In the genomic region with DNA sequence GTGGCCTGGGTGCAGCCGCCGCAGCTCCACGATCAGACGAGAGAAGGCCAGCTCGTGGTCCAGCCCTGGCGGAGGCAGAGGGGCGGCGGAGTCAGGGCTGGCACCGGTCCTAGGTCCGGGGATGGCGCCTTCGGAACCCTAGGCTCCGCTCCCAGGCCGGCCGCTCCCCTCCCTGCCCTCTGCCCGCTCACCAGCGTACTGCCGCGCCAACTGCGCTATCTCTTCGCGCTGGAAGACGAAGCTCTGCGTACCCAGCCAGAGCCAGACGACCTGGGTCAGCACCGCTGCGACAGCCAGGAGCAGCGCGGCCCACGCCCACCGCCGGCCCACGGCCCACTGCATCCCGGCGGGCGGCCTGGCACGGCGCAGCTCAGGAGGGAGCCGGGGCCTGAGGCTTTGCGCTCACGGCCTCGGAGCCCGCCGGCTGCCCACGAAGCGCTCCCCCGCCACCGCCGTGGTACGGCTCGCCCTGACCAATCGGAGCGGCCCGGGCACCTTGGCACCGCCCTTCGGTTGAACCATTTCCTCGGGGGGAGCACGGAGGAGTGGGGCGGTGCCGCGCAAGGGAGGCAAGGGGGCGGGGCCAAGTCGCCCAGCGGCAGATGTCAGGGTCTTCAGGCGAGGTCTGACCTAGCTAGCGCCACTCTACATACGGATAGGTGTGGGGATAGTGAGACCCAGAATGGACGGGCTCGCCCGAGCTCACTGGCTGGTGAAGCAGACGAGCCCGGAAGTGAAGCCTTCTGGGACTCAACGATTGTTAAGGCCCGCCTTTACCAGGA, we compare ENCODE assay signal across 8 cellular contexts. TPM values are rescaled to one million over a fixed set of nuclear protein-coding genes. Genes with fewer than 3 reads are reported as not detected.
DNase-seq lines count a peak whose midpoint lies in the region; ATAC-seq, FAIRE-seq and TF ChIP-seq lines count a peak whose summit lies in the region.

A gene (minus strand): TSS at position 432 of the 782 bp plus-strand sequence. CDS start 90 bp downstream, at position 342.

- H3K4me1 ChIP-seq in IMR-90 (ENCODE audit: control insufficient read depth, insufficient read depth, low read length) (peaks cover 4% of the 10 kb centered on the region), OCI-LY7 (ENCODE audit: insufficient read depth, low read length, poor library complexity, severe bottlenecking) (peaks cover 24% of the 10 kb centered on the region)

- H2BK120ac ChIP-seq in IMR-90 (ENCODE audit: low read depth, low read length), result peak within 1 kb of the TSS; percentile 81

- peak within 1 kb of the TSS; percentile 91 for H3K14ac ChIP-seq in IMR-90 (replicated peaks; ENCODE audit: low read depth, low read length)

- H3K23ac ChIP-seq in IMR-90 (ENCODE audit: low read depth, low read length), result peak within 1 kb of the TSS; percentile 97

- H4K5ac ChIP-seq in IMR-90 (ENCODE audit: low read depth, low read length), result peak within 1 kb of the TSS; percentile 93

- H3K56ac ChIP-seq in IMR-90 (ENCODE audit: extremely low read depth, insufficient read depth, low read length), result 0 out of 2 replicates have a peak within 1 kb of the TSS, but pooled peaks have one; percentile 27

- BruUV-seq in IMR-90 (replicated peaks; lab: Mats Ljungman, UMichigan) (TSS peak; percentile 31), OCI-LY7 (replicated peaks; lab: Mats Ljungman, UMichigan) (no TSS peak)

- no peak for FAIRE-seq in D721Med (lab: Jason Lieb, UNC)

- peaks cover 13% of the 10 kb centered on the region; the same call in 1 of the 2 replicates for H3K9me1 ChIP-seq in IMR-90 (ENCODE audit: insufficient read depth, low read length)

- peak within 1 kb of the TSS; percentile 96 to 99 for H4K8ac ChIP-seq in IMR-90 (ENCODE audit: low read depth in 2 of 2, low read length in 2 of 2)

- H2AFZ ChIP-seq in IMR-90 (replicated peaks; ENCODE audit: low read length, poor library complexity), result peak within 1 kb of the TSS; percentile 97
- H2AFZ ChIP-seq in OCI-LY7 (ENCODE audit: low read length), result peak within 1 kb of the TSS; percentile 86

- 0% methylated on average over 42 of the region's 74 CpGs; no CpG with 5 or more reads in 1 of the 2 experiments for WGBS in IMR-90 (ENCODE audit: extremely low coverage in 2 of 2, insufficient read length in 1 of 2), 2 experiments

- peak within 1 kb of the TSS; percentile 77 for H3K9ac ChIP-seq in IMR-90 (ENCODE audit: low read depth, low read length)

- H3K36me3 ChIP-seq in IMR-90 (ENCODE audit: control insufficient read depth, insufficient read depth, low read length) (peaks cover 6% of the 10 kb centered on the region), OCI-LY7 (ENCODE audit: insufficient read depth, low read length) (peaks cover 21% of the 10 kb centered on the region; the same call in 1 of the 2 replicates)

- H2BK20ac ChIP-seq in IMR-90 (ENCODE audit: low read depth, low read length), result peak within 1 kb of the TSS; percentile 59

- CTCF ChIA-PET in IMR-90 (lab: Yijun Ruan, JAX) (no interaction called here), OCI-LY7 (lab: Charles Lee; ENCODE audit: unreplicated experiment) (interaction anchor here (0.9 to 4.5 kb wide), 3 partner anchors 10 to 28 kb away, joined by 4 to 35 read pairs (median 4); a partner anchor contains a TSS)

- H3K79me1 ChIP-seq in IMR-90 (ENCODE audit: low read depth in 1 of 2, low read length in 2 of 2), result peaks cover 13 to 36% of the 10 kb centered on the region in 2 experiments

- DNase-seq in D721Med (ENCODE audit: insufficient read length, low spot score) (peak; percentile 87), IMR-90 (peak; percentile 89), OCI-LY7 (ENCODE audit: low spot score) (peak; percentile 96), activated T-cell treated with anti-CD3 and anti-CD28 coated beads for 24 hours (ENCODE audit: low read depth) (peak; percentile 89), epidermal melanocyte (ENCODE audit: insufficient read length, low spot score) (peak; percentile 89), middle frontal gyrus (ENCODE audit: extremely low spot score, low spot score) (peak; percentile 85)
- peak; percentile 81 to 86 for DNase-seq in stimulated activated CD8-positive, alpha-beta memory T cell treated with anti-CD3 and anti-CD28 coated beads, Interleukin-2, amount 100 ng/mL, for 1 hour (ENCODE audit: low read depth in 2 of 2)

- in situ Hi-C loops in IMR-90 (cut with MboI; ENCODE audit: low sequenced_read_pairs), result no loop called here

- TF ChIP-seq RAD21 in IMR-90 (IDR thresholded peaks at IDR 0.05; ENCODE audit: low read length), result no peak

- peak within 1 kb of the TSS; percentile 85 for H4K91ac ChIP-seq in IMR-90 (ENCODE audit: insufficient read depth, low read depth, low read length)

- peak within 1 kb of the TSS; percentile 82 for H3K27ac ChIP-seq in IMR-90 (ENCODE audit: insufficient read depth, low read length)
- H3K27ac ChIP-seq in OCI-LY7 (ENCODE audit: low read depth, low read length, poor library complexity, severe bottlenecking), result peak within 1 kb of the TSS; percentile 48

- no peak for TF ChIP-seq POLR2A in IMR-90 (IDR thresholded peaks at IDR 0.05; ENCODE audit: low read depth, low read length)

- no peaks in the 10 kb centered on the region for H3K27me3 ChIP-seq in IMR-90 (ENCODE audit: control insufficient read depth, insufficient read depth, low read length)

- H3K4me2 ChIP-seq in IMR-90 (ENCODE audit: low read depth, low read length) (peak within 1 kb of the TSS; percentile 98), OCI-LY7 (ENCODE audit: low read length) (peak within 1 kb of the TSS; percentile 92)

- intact Hi-C loops in IMR-90 (cut with micrococcal nuclease), result loop anchor here (2.0 kb wide), 1 partner anchor 65 kb away; no protein-coding TSS in a partner anchor
- intact Hi-C loops in OCI-LY7 (cut with micrococcal nuclease; ENCODE audit: unreplicated experiment), result loop anchor here (1.0 kb wide), 1 partner anchor 9 kb away; a partner anchor contains a TSS

- H3K18ac ChIP-seq in IMR-90 (ENCODE audit: low read depth, low read length), result peak within 1 kb of the TSS; percentile 79

- H2AK9ac ChIP-seq in IMR-90 (replicated peaks; ENCODE audit: low read depth, low read length, poor library complexity), result peak within 1 kb of the TSS; percentile 89

- POLR2A ChIA-PET in IMR-90 (lab: Charles Lee; ENCODE audit: unreplicated experiment) (interaction anchor here (0.8 to 2.0 kb wide), 2 partner anchors 9 to 16 kb away, joined by 5 to 10 read pairs; a partner anchor contains a TSS), OCI-LY7 (lab: Charles Lee) (interaction anchor here (0.6 to 7.3 kb wide), 13 partner anchors 10 to 1226 kb away, joined by 3 to 66 read pairs (median 4); a partner anchor contains a TSS)

- peak within 1 kb of the TSS; percentile 71 for H2BK5ac ChIP-seq in IMR-90 (ENCODE audit: low read depth, low read length, poor library complexity, severe bottlenecking)

- ATAC-seq in GM21526 (IDR thresholded peaks at IDR 0.05; ENCODE audit: low FRiP score, unreplicated experiment), result peak; percentile 82
- ATAC-seq in IMR-90 (ENCODE audit: low read depth), result peak; percentile 97

- TF ChIP-seq CTCF in D721Med (IDR thresholded peaks at IDR 0.05; ENCODE audit: insufficient read depth, missing control alignments), result no peak
- no peak for TF ChIP-seq CTCF in IMR-90 (conservative IDR thresholded peaks at IDR 0.05; ENCODE audit: low read depth, low read length)
- TF ChIP-seq CTCF in OCI-LY7 (conservative IDR thresholded peaks at IDR 0.05; ENCODE audit: low read length), result no peak

- H3K4ac ChIP-seq in IMR-90 (ENCODE audit: low read depth, low read length), result peak within 1 kb of the TSS; percentile 90

- H2AK5ac ChIP-seq in IMR-90 (ENCODE audit: low read depth, low read length), result peak within 1 kb of the TSS; percentile 96

- peaks cover 20% of the 10 kb centered on the region for H3K79me2 ChIP-seq in OCI-LY7 (ENCODE audit: insufficient read depth, low read depth, low read length)

- H3K4me3 ChIP-seq in IMR-90 (ENCODE audit: insufficient read depth, low read depth, low read length), result peak within 1 kb of the TSS; percentile 84
- peak within 1 kb of the TSS; percentile 86 for H3K4me3 ChIP-seq in OCI-LY7 (ENCODE audit: low read depth, low read length, poor library complexity, severe bottlenecking)

- H3K9me2 ChIP-seq in OCI-LY7 (ENCODE audit: insufficient read depth, low read length), result no peaks in the 10 kb centered on the region

- H2BK15ac ChIP-seq in IMR-90 (ENCODE audit: low read depth, low read length), result peak within 1 kb of the TSS; percentile 53; the same call in 1 of the 3 replicates

- dilution Hi-C loops in IMR-90 (cut with HindIII; ENCODE audit: low sequenced_read_pairs, unreplicated experiment), result no loop called here

- H4K20me1 ChIP-seq in IMR-90 (ENCODE audit: insufficient read depth, low read length), result peaks cover 9% of the 10 kb centered on the region; the same call in 1 of the 2 replicates
- no peaks in the 10 kb centered on the region for H4K20me1 ChIP-seq in OCI-LY7 (ENCODE audit: insufficient read depth, low read length)

- no peaks in the 10 kb centered on the region for H3K9me3 ChIP-seq in IMR-90 (ENCODE audit: control insufficient read depth, insufficient read depth, low read length)
- no peaks in the 10 kb centered on the region for H3K9me3 ChIP-seq in OCI-LY7 (ENCODE audit: low read length)

TF ChIP-seq in IMR-90, 13 proteins besides CTCF, POLR2A, EP300 and RAD21:
- TF ChIP-seq MXI1 (IDR thresholded peaks at IDR 0.05; ENCODE audit: borderline replicate concordance, low read depth, low read length) (peak; percentile 81; the same call in 1 of the 2 replicates), NFE2L2 (IDR thresholded peaks at IDR 0.05; ENCODE audit: low read depth, low read length) (no peak), BHLHE40 (IDR thresholded peaks at IDR 0.05; ENCODE audit: low read depth, low read length) (peak; percentile 91), CHD1 (IDR thresholded peaks at IDR 0.05; ENCODE audit: low read depth, low read length) (peak; percentile 89; the same call in 1 of the 2 replicates), MAZ (IDR thresholded peaks at IDR 0.05; ENCODE audit: borderline replicate concordance, low read depth, low read length) (peak; percentile 85), MAFK (IDR thresholded peaks at IDR 0.05; ENCODE audit: low read depth, low read length) (no peak)
- TF ChIP-seq, protein P1, sequence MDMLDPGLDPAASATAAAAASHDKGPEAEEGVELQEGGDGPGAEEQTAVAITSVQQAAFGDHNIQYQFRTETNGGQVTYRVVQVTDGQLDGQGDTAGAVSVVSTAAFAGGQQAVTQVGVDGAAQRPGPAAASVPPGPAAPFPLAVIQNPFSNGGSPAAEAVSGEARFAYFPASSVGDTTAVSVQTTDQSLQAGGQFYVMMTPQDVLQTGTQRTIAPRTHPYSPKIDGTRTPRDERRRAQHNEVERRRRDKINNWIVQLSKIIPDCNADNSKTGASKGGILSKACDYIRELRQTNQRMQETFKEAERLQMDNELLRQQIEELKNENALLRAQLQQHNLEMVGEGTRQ (IDR thresholded peaks at IDR 0.05; ENCODE audit: low read depth, low read length), result peak; percentile 74
TF ChIP-seq in IMR-90: peak in this region for 5.

RNA-seq across cellular contexts. Expression of the gene that starts here (rescaled TPM):
- total RNA-seq in IMR-90 (2012; rRNA removed), result 38.6 and 44.6 TPM in 2 replicates
- 88.9 and 93.1 TPM in 2 replicates for polyA plus RNA-seq in IMR-90 (2012; rRNA removed)
- polyA plus RNA-seq in IMR-90 (2012; cell fraction: cytosol; rRNA removed), result 77.6 and 124 TPM in 2 replicates
- 17.7 and 38.8 TPM in 2 replicates for polyA plus RNA-seq in IMR-90 (2012; cell fraction: nucleus; rRNA removed; ENCODE audit: low replicate concordance)
- 97.2 and 103 TPM in 2 replicates for total RNA-seq in OCI-LY7 (2014; rRNA removed; shearing (Covaris generic))
- total RNA-seq in OCI-LY7 (2022), result 110 TPM in 2 replicates

Comparison
In these comparisons a context has a peak if more than half of its experiments do, and no peak if none do; other contexts are left out.
1. Peak in every context shown above with its lines: DNase-seq, ATAC-seq, H3K4me3 ChIP-seq and H3K27ac ChIP-seq.